In genomic region chr3:66363133-66363532, GRCh38 we compare ENCODE assay signal across 24 cellular contexts.
DNase-seq lines count a peak whose midpoint lies in the region; ATAC-seq and TF ChIP-seq lines count a peak whose summit lies in the region.
"Had no signal": no experiment of that assay in that cellular context is flagged by ENCODE, and none has a peak within 500 bp of the region (broad histone marks: within the 10 kb centered on the region; RNA-seq: fewer than 3 reads in every experiment).

No MANE protein-coding gene starts in this region.

- no peak for TF ChIP-seq CTCF in left ventricle myocardium inferior (IDR thresholded peaks at IDR 0.05; ENCODE audit: borderline replicate concordance)
- TF ChIP-seq CTCF in brain (conservative IDR thresholded peaks at IDR 0.05), result no peak
- no peak for TF ChIP-seq CTCF in right lobe of liver (IDR thresholded peaks at IDR 0.05)

- H3K36me3 ChIP-seq in left ventricle myocardium inferior (no peaks in the 10 kb centered on the region), mesodermal cell (ENCODE audit: control insufficient read depth, insufficient read depth, low read length) (no peaks in the 10 kb centered on the region), right lobe of liver (no peaks in the 10 kb centered on the region)
- H3K36me3 ChIP-seq: BE2C, neural progenitor cell, prostate gland had no signal

- no peaks in the 10 kb centered on the region for H3K27me3 ChIP-seq in left ventricle myocardium inferior (ENCODE audit: low read depth)
- H3K27me3 ChIP-seq in right lobe of liver, result no peaks in the 10 kb centered on the region
- H3K27me3 ChIP-seq: BE2C, neural progenitor cell had no signal

- H3K27ac Mint-ChIP-seq in brain, result peak overlapping the region in 3 of 5 experiments; percentile 35 to 92 (median 73)
- no peak overlapping the region for H3K27ac Mint-ChIP-seq in activated CD8-positive, alpha-beta memory T cell treated with anti-CD3 and anti-CD28 coated beads, Interleukin-2, amount 10 ng/mL, durations not matched to agents 7 days and 5 days
- H3K27ac Mint-ChIP-seq: activated naive CD4-positive, alpha-beta T cell treated with anti-CD3 and anti-CD28 coated beads, Interleukin-2, amount 50 U/mL, for 72 hours; GM23338; neural progenitor cell had no signal

- H3K36me3 Mint-ChIP-seq in brain, result no peaks in the 10 kb centered on the region
- H3K36me3 Mint-ChIP-seq in activated CD8-positive, alpha-beta memory T cell treated with anti-CD3 and anti-CD28 coated beads, Interleukin-2, amount 10 ng/mL, durations not matched to agents 7 days and 5 days, result peaks cover 3% of the 10 kb centered on the region
- H3K36me3 Mint-ChIP-seq: neural progenitor cell had no signal

- H3K9me3 ChIP-seq in left ventricle myocardium inferior (replicated peaks), result no peaks in the 10 kb centered on the region
- no peaks in the 10 kb centered on the region for H3K9me3 ChIP-seq in mesodermal cell (ENCODE audit: control insufficient read depth, low read length)
- no peaks in the 10 kb centered on the region for H3K9me3 ChIP-seq in right lobe of liver
- H3K9me3 ChIP-seq: A549, BE2C, prostate gland had no signal

- H3K9me3 Mint-ChIP-seq in brain, result peaks cover 0 to 3% (median 0%) of the 10 kb centered on the region in 5 experiments
- H3K9me3 Mint-ChIP-seq in activated CD8-positive, alpha-beta memory T cell treated with anti-CD3 and anti-CD28 coated beads, Interleukin-2, amount 10 ng/mL, durations not matched to agents 7 days and 5 days (ENCODE audit: low read depth), result no peaks in the 10 kb centered on the region
- H3K9me3 Mint-ChIP-seq: activated naive CD4-positive, alpha-beta T cell treated with anti-CD3 and anti-CD28 coated beads, Interleukin-2, amount 50 U/mL, for 72 hours; GM23338; neural progenitor cell had no signal

- intact Hi-C loops in left ventricle myocardium inferior (cut with micrococcal nuclease) (no loop called here), Right ventricle myocardium superior (cut with DNase I) (no loop called here), right lobe of liver (cut with DNase I) (no loop called here)

- no peak overlapping the region for H3K4me3 Mint-ChIP-seq in brain
- H3K4me3 Mint-ChIP-seq in activated CD8-positive, alpha-beta memory T cell treated with anti-CD3 and anti-CD28 coated beads, Interleukin-2, amount 10 ng/mL, durations not matched to agents 7 days and 5 days, result no peak overlapping the region
- H3K4me3 Mint-ChIP-seq: GM23338, neural progenitor cell had no signal

- peaks cover 51% of the 10 kb centered on the region for H3K4me1 Mint-ChIP-seq in brain
- no peaks in the 10 kb centered on the region for H3K4me1 Mint-ChIP-seq in activated CD8-positive, alpha-beta memory T cell treated with anti-CD3 and anti-CD28 coated beads, Interleukin-2, amount 10 ng/mL, durations not matched to agents 7 days and 5 days

- TF ChIP-seq POLR2A in GM18505 (IDR thresholded peaks at IDR 0.05; ENCODE audit: borderline replicate concordance, extremely low read depth, insufficient read depth, insufficient read length), result no peak
- TF ChIP-seq POLR2A in right lobe of liver (IDR thresholded peaks at IDR 0.05), result no peak

- CTCF ChIA-PET in activated CD8-positive, alpha-beta memory T cell treated with anti-CD3 and anti-CD28 coated beads, Interleukin-2, amount 10 ng/mL, durations not matched to agents 7 days and 5 days (lab: Charles Lee), result no interaction called here

- DNase-seq in left ventricle myocardium inferior, result no peak
- no peak for DNase-seq in Right ventricle myocardium superior
- DNase-seq in SHP77 (lab: John Stamatoyannopoulos, UW), result no peak
- DNase-seq in activated CD8-positive, alpha-beta memory T cell treated with anti-CD3 and anti-CD28 coated beads, Interleukin-2, amount 10 ng/mL, durations not matched to agents 7 days and 5 days, result no peak
- DNase-seq in right lobe of liver, result no peak
- DNase-seq: activated CD4-positive, alpha-beta T cell treated with anti-CD3 and anti-CD28 coated beads, Interleukin-2, amount 50 U/mL, for 1 hour; aorta; BE2C; cerebellar nuclear complex; DMS153; MV-4-11; NCI-H146; NK-92 treated with Interleukin-12 subunit alpha and Interleukin-12 subunit beta, amount 100 ng/mL, for 24 hours; stimulated activated CD4-positive, alpha-beta T cell treated with anti-CD3 and anti-CD28 coated beads, Interleukin-2, amount 100 ng/mL, for 24 hours had no signal

- WGBS in mesodermal cell (ENCODE audit: insufficient coverage in 2 of 2), 2 experiments, result 85 to 100% methylated on average over 1 to 4 of the region's 5 CpGs
- 89% methylated on average over 4 of the region's 5 CpGs for WGBS in right lobe of liver (ENCODE audit: insufficient coverage, low coverage, low lambda C conversion rate, missing lambda C conversion rate)

- H3K4me3 ChIP-seq in left ventricle myocardium inferior (no peak overlapping the region), mesodermal cell (ENCODE audit: extremely low read depth, insufficient read depth, low read length, poor library complexity, severe bottlenecking) (no peak overlapping the region), right lobe of liver (no peak overlapping the region)
- H3K4me3 ChIP-seq: A549, GM23338, neural progenitor cell, prostate gland, smooth muscle cell had no signal

- ATAC-seq in Right ventricle myocardium superior (ENCODE audit: poor library complexity) (no peak), GM18505 (IDR thresholded peaks at IDR 0.05; ENCODE audit: unreplicated experiment) (no peak), right lobe of liver (no peak)
- ATAC-seq in activated CD8-positive, alpha-beta memory T cell treated with anti-CD3 and anti-CD28 coated beads, Interleukin-2, amount 10 ng/mL, durations not matched to agents 7 days and 5 days, result no peak
- ATAC-seq: A549; activated naive CD4-positive, alpha-beta T cell treated with anti-CD3 and anti-CD28 coated beads, Interleukin-2, amount 50 U/mL, for 72 hours; GM23338; left lobe of liver had no signal

- peak overlapping the region; percentile 79 for H3K27ac ChIP-seq in left ventricle myocardium inferior (replicated peaks)
- peak overlapping the region; percentile 89 for H3K27ac ChIP-seq in mesodermal cell (ENCODE audit: low read depth, low read length, severe bottlenecking)
- no peak overlapping the region for H3K27ac ChIP-seq in right lobe of liver
- H3K27ac ChIP-seq: A549, neural progenitor cell, prostate gland had no signal

- H3K4me1 ChIP-seq in left ventricle myocardium inferior, result peaks cover 67% of the 10 kb centered on the region
- H3K4me1 ChIP-seq in mesodermal cell (ENCODE audit: control insufficient read depth, insufficient read depth, low read length, poor library complexity, severe bottlenecking), result peaks cover 13% of the 10 kb centered on the region
- H3K4me1 ChIP-seq in right lobe of liver, result no peaks in the 10 kb centered on the region
- H3K4me1 ChIP-seq: A549, BE2C, prostate gland had no signal

- H3K27me3 Mint-ChIP-seq in brain, result no peaks in the 10 kb centered on the region
- no peaks in the 10 kb centered on the region for H3K27me3 Mint-ChIP-seq in activated CD8-positive, alpha-beta memory T cell treated with anti-CD3 and anti-CD28 coated beads, Interleukin-2, amount 10 ng/mL, durations not matched to agents 7 days and 5 days

Comparison
In these comparisons a context has a peak if more than half of its experiments do, and no peak if none do; other contexts are left out.
1. H3K27ac ChIP-seq: peak in left ventricle myocardium inferior (single experiment) and mesodermal cell (single experiment); none in right lobe of liver (0 of 3).